ENCODE assay signal across 11 cellular contexts in genomic region chr12:105025890-105026289, GRCh38. TPM values are rescaled to one million over a fixed set of nuclear protein-coding genes. Genes with fewer than 3 reads are reported as not detected.
DNase-seq lines count a peak whose midpoint lies in the region; ATAC-seq and TF ChIP-seq lines count a peak whose summit lies in the region.
"Had no signal": no experiment of that assay in that cellular context is flagged by ENCODE, and none has a peak within 500 bp of the region (broad histone marks: within the 10 kb centered on the region; RNA-seq: fewer than 3 reads in every experiment).

No MANE protein-coding gene starts in this region.

- H3K4me1 ChIP-seq in left lung (peaks cover 0 to 5% of the 10 kb centered on the region in 2 donors), thyroid gland (peaks cover 24 to 29% of the 10 kb centered on the region in 2 donors), esophagus squamous epithelium (peaks cover 0 to 16% (median 3%) of the 10 kb centered on the region in 3 donors)

- DNase-seq in NCI-H1092 (lab: John Stamatoyannopoulos, UW) (peak; percentile 85), cerebellum (ENCODE audit: low spot score) (peak; percentile 49), left lung (peak in 1 of 2 donors; percentile 35), thyroid gland (peak; percentile 66 to 72), NCI-H510A treated with DMSO at 0.1 percent for 48 hours (lab: John Stamatoyannopoulos, UW) (no peak), esophagus squamous epithelium (lab: John Stamatoyannopoulos, UW) (no peak)
- no peak for DNase-seq in stimulated activated CD4-positive, alpha-beta T cell treated with anti-CD3 and anti-CD28 coated beads, Interleukin-4, amount 100 ng/mL, for 24 hours
- DNase-seq: activated CD4-positive, alpha-beta memory T cell treated with anti-CD3 and anti-CD28 coated beads, Interleukin-2, amount 10 ng/mL, durations not matched to agents 7 days and 5 days; GDM1; SIG-M5 had no signal

- H3K9me3 ChIP-seq in left lung (no peaks in the 10 kb centered on the region), thyroid gland (no peaks in the 10 kb centered on the region), esophagus squamous epithelium (no peaks in the 10 kb centered on the region)

- H3K27ac ChIP-seq in left lung (peak overlapping the region in 1 of 2 donors; percentile 19), thyroid gland (peak overlapping the region; percentile 52 to 74 (median 55)), esophagus squamous epithelium (peak overlapping the region in 2 of 4 donors; percentile 12 to 33)

- H3K27me3 ChIP-seq in left lung (no peaks in the 10 kb centered on the region), thyroid gland (no peaks in the 10 kb centered on the region), esophagus squamous epithelium (no peaks in the 10 kb centered on the region)

- H3K4me3 ChIP-seq in left lung (no peak overlapping the region), thyroid gland (replicated peaks in 1 of 3) (no peak overlapping the region), esophagus squamous epithelium (no peak overlapping the region)

- H3K36me3 ChIP-seq in left lung (no peaks in the 10 kb centered on the region), thyroid gland (no peaks in the 10 kb centered on the region), esophagus squamous epithelium (no peaks in the 10 kb centered on the region)

- WGBS in thyroid gland, 2 donors: 13 to 19% methylated on average over 5 of the region's 5 CpGs
- 29 to 38% methylated on average over 5 of the region's 5 CpGs for WGBS in esophagus squamous epithelium, 2 donors

- TF ChIP-seq CTCF in left lung (IDR thresholded peaks at IDR 0.05) (no peak), thyroid gland (IDR thresholded peaks at IDR 0.05) (no peak), esophagus squamous epithelium (IDR thresholded peaks at IDR 0.05) (no peak)

- intact Hi-C loops in left lung (cut with DNase I): no loop called here
- intact Hi-C loops in thyroid gland (cut with DNase I): no loop called here
- intact Hi-C loops in esophagus squamous epithelium (cut with DNase I): no loop called here

- ATAC-seq in left lung: peak; percentile 83
- ATAC-seq in HG03139 (IDR thresholded peaks at IDR 0.05; ENCODE audit: unreplicated experiment): no peak

- no peak for TF ChIP-seq POLR2A in thyroid gland (IDR thresholded peaks at IDR 0.05)
- TF ChIP-seq POLR2A in esophagus squamous epithelium (IDR thresholded peaks at IDR 0.05): no peak

RNA-seq across cellular contexts. Expression of gene NOPCHAP1, which starts 39.8 kb away (rescaled TPM):
- total RNA-seq in cerebellum (21.1 TPM), left lung (10 to 100 TPM in 1 of 2 donors, 1 to 10 TPM in 1; 9.3 to 14.7 TPM), thyroid gland (10 to 100 TPM in 2 of 4 donors, 1 to 10 TPM in 2; 6.2 to 13.9 (median 10.6) TPM), esophagus squamous epithelium (1 to 10 TPM in 3 of 4 donors, under 1 TPM in 1; 0.76 to 9.3 (median 5.2) TPM)

RNA-seq across cellular contexts. Expression of gene ALDH1L2, which starts 58.4 kb away (rescaled TPM):
- 7.0 TPM for total RNA-seq in cerebellum
- 10 to 100 TPM; 21.4 to 29.3 TPM for total RNA-seq in left lung
- 1 to 10 TPM; 2.1 to 9.1 (median 4.3) TPM for total RNA-seq in thyroid gland
- 1 to 10 TPM in 3 of 4 donors, under 1 TPM in 1; 0.57 to 4.9 (median 1.1) TPM for total RNA-seq in esophagus squamous epithelium

Comparison
In these comparisons a context has a peak if more than half of its experiments do, and no peak if none do; other contexts are left out.
1. DNase-seq: peak in NCI-H1092 (single experiment), cerebellum (single experiment) and thyroid gland (2 of 2); none in stimulated activated CD4-positive, alpha-beta T cell treated with anti-CD3 and anti-CD28 coated beads, Interleukin-4, amount 100 ng/mL, for 24 hours (single experiment), NCI-H510A treated with DMSO at 0.1 percent for 48 hours (single experiment) and esophagus squamous epithelium (single experiment).